In genomic region chr14:49461529-49462401, GRCh38 we compare ENCODE assay signal across 8 cellular contexts.
A peak's percentile ranks its signal among the peaks of the same experiment; 100 is the strongest.
DNase-seq lines count a peak whose midpoint lies in the region; ATAC-seq, FAIRE-seq and TF ChIP-seq lines count a peak whose summit lies in the region.

No MANE protein-coding gene starts in this region.

- H4K20me1 ChIP-seq in HCT116 (ENCODE audit: insufficient read depth) (no peaks in the 10 kb centered on the region), MM.1S (ENCODE audit: insufficient read depth, low read length) (no peaks in the 10 kb centered on the region), SK-N-SH (ENCODE audit: insufficient read depth) (no peaks in the 10 kb centered on the region)

- DNase-seq in activated CD8-positive, alpha-beta memory T cell treated with anti-CD3 and anti-CD28 coated beads for 4 hours (ENCODE audit: low read depth in 2 of 2): peak; percentile 13 to 32
- DNase-seq in activated CD8-positive, alpha-beta memory T cell treated with anti-CD3 and anti-CD28 coated beads for 24 hours: no peak
- peak; percentile 78 for DNase-seq in HCT116 (ENCODE audit: low read depth, low spot score)
- DNase-seq in MM.1S: peak; percentile 64
- peak; percentile 33 for DNase-seq in SK-N-SH
- peak; percentile 79 for DNase-seq in astrocyte of the hippocampus (ENCODE audit: low read depth, low spot score)
- DNase-seq in stimulated activated CD4-positive, alpha-beta T cell treated with anti-CD3 and anti-CD28 coated beads, Interleukin-4, amount 100 ng/mL, for 48 hours (ENCODE audit: low read depth in 2 of 2): peak; percentile 27 to 34

- H3K36me3 ChIP-seq in HCT116 (ENCODE audit: control insufficient read depth in 1 of 2, insufficient read depth in 2 of 2, low read length in 2 of 2) (no peaks in the 10 kb centered on the region), MM.1S (replicated peaks; ENCODE audit: insufficient read depth, low read length) (no peaks in the 10 kb centered on the region), SK-N-SH (replicated peaks in 1 of 2; ENCODE audit: control insufficient read depth in 1 of 2, insufficient read depth in 2 of 2, low read length in 1 of 2) (no peaks in the 10 kb centered on the region)

- intact Hi-C loops in HCT116 (cut with micrococcal nuclease): loop anchor here (2.0 kb wide), 1 partner anchor 35 kb away; no protein-coding TSS in a partner anchor

- RAD21 ChIA-PET in HCT116 (lab: Charles Lee; ENCODE audit: low non-redundant PET in 1 of 2, low total read pairs in 2 of 2, uncharacterized antibody in 2 of 2, unreplicated experiment in 2 of 2): interaction anchor here (0.6 to 1.2 kb wide), 5 partner anchors 36 to 353 kb away, joined by 3 to 6 read pairs (median 3); no protein-coding TSS in a partner anchor

- WGBS in SK-N-SH (ENCODE audit: low lambda C conversion rate): 0% methylated on average over 2 of the region's 2 CpGs

- H3K9me3 ChIP-seq in HCT116 (ENCODE audit: control insufficient read depth in 1 of 2, insufficient read depth in 1 of 2, low read depth in 1 of 2, low read length in 2 of 2) (no peaks in the 10 kb centered on the region), MM.1S (replicated peaks; ENCODE audit: insufficient read depth, low read length) (no peaks in the 10 kb centered on the region), SK-N-SH (no peaks in the 10 kb centered on the region)

- no peak overlapping the region for H3K4me3 ChIP-seq in HCT116 (replicated peaks in 1 of 2; ENCODE audit: low read depth in 1 of 2, low read length in 2 of 2)
- no peak overlapping the region for H3K4me3 ChIP-seq in MM.1S (ENCODE audit: low read length)
- H3K4me3 ChIP-seq in SK-N-SH (ENCODE audit: low read depth in 2 of 2, low read length in 1 of 2): no peak overlapping the region; a peak in 1 of 4 replicates

- H3K4me2 ChIP-seq in HCT116 (ENCODE audit: low read length): no peak overlapping the region
- no peak overlapping the region for H3K4me2 ChIP-seq in MM.1S (ENCODE audit: low read depth, low read length)
- H3K4me2 ChIP-seq in SK-N-SH: no peak overlapping the region

- no peaks in the 10 kb centered on the region for H3F3A ChIP-seq in MM.1S (ENCODE audit: insufficient read depth, low read length)
- H3F3A ChIP-seq in SK-N-SH (replicated peaks; ENCODE audit: insufficient read depth): no peaks in the 10 kb centered on the region

- no peak for TF ChIP-seq EP300 in SK-N-SH (IDR thresholded peaks at IDR 0.05; ENCODE audit: borderline replicate concordance in 1 of 2, low read depth in 1 of 2, low read length in 1 of 2)

- no peak overlapping the region for H3K9ac ChIP-seq in HCT116 (ENCODE audit: low read length)
- no peak overlapping the region for H3K9ac ChIP-seq in MM.1S (ENCODE audit: low read length)
- no peak overlapping the region for H3K9ac ChIP-seq in SK-N-SH

- BruUV-seq in HCT116 (replicated peaks; lab: Mats Ljungman, UMichigan): no TSS peak

- H3K4me1 ChIP-seq in HCT116 (ENCODE audit: control insufficient read depth in 1 of 2, insufficient read depth in 2 of 2, low read length in 2 of 2): no peaks in the 10 kb centered on the region
- no peaks in the 10 kb centered on the region for H3K4me1 ChIP-seq in MM.1S (ENCODE audit: low read length)
- no peaks in the 10 kb centered on the region for H3K4me1 ChIP-seq in SK-N-SH (ENCODE audit: control insufficient read depth in 1 of 2, insufficient read depth in 2 of 2, low read depth in 1 of 2, low read length in 1 of 2)

- POLR2A ChIA-PET in HCT116 (lab: Charles Lee): interaction anchor here (1.1 kb wide), 1 partner anchor 125 kb away, joined by 3 read pairs; the partner anchor contains the start of gene RPS29
- POLR2A ChIA-PET in SK-N-SH (lab: Yijun Ruan, JAX): no interaction called here

- ATAC-seq in HCT116: peak; percentile 94

- H3K79me2 ChIP-seq in HCT116 (ENCODE audit: insufficient read depth, low read length) (no peaks in the 10 kb centered on the region), MM.1S (ENCODE audit: low read length) (no peaks in the 10 kb centered on the region), SK-N-SH (ENCODE audit: insufficient read depth) (no peaks in the 10 kb centered on the region)

- peak; percentile 98 for FAIRE-seq in islet of Langerhans (lab: Jason Lieb, UNC)

- TF ChIP-seq POLR2A in HCT116 (IDR thresholded peaks at IDR 0.05; ENCODE audit: borderline replicate concordance, extremely low read depth, insufficient read depth, insufficient read length): no peak

- H3K27me3 ChIP-seq in HCT116 (ENCODE audit: insufficient read depth, low read length) (no peaks in the 10 kb centered on the region), MM.1S (replicated peaks; ENCODE audit: insufficient read depth, low read length) (no peaks in the 10 kb centered on the region), SK-N-SH (ENCODE audit: insufficient read depth) (no peaks in the 10 kb centered on the region)

- CTCF ChIA-PET in HCT116 (lab: Charles Lee): interaction anchor here (0.6 to 4.6 kb wide), 41 partner anchors 9 to 391 kb away, joined by 3 to 45 read pairs (median 5); partner anchors contain the start of genes NEMF and RPL36AL
- CTCF ChIA-PET in SK-N-SH (lab: Yijun Ruan, JAX): interaction anchor here (0.6 to 4.6 kb wide), 41 partner anchors 8 to 306 kb away, joined by 3 to 80 read pairs (median 4); partner anchors contain the start of genes KLHDC2 and RPS29

- H3K9me2 ChIP-seq in HCT116 (ENCODE audit: insufficient read depth) (no peaks in the 10 kb centered on the region), MM.1S (replicated peaks; ENCODE audit: insufficient read depth, low read length) (no peaks in the 10 kb centered on the region), SK-N-SH (no peaks in the 10 kb centered on the region)

- peak; percentile 71 for TF ChIP-seq RAD21 in HCT116 (IDR thresholded peaks at IDR 0.05; ENCODE audit: low read depth)
- peak; percentile 82 for TF ChIP-seq RAD21 in SK-N-SH (IDR thresholded peaks at IDR 0.05; ENCODE audit: low read length)

- TF ChIP-seq CTCF in HCT116 (IDR thresholded peaks at IDR 0.05 in 2 of 3, conservative IDR thresholded peaks at IDR 0.05 in 1 of 3; ENCODE audit: borderline replicate concordance in 1 of 3, insufficient read depth in 1 of 3, low read depth in 2 of 3, low read length in 2 of 3) (peak; percentile 56 to 85 (median 74); a peak in 5 of 6 replicates), MM.1S (IDR thresholded peaks at IDR 0.05; ENCODE audit: low read length) (peak; percentile 57), SK-N-SH (IDR thresholded peaks at IDR 0.05) (peak; percentile 85)

- H3K27ac ChIP-seq in HCT116 (ENCODE audit: low read depth, low read length): no peak overlapping the region
- H3K27ac ChIP-seq in MM.1S (ENCODE audit: low read length): no peak overlapping the region
- H3K27ac ChIP-seq in SK-N-SH (ENCODE audit: low read depth in 2 of 2, low read length in 1 of 2): no peak overlapping the region

- H2AFZ ChIP-seq in HCT116 (ENCODE audit: low read depth, low read length, poor library complexity, severe bottlenecking): no peak overlapping the region
- H2AFZ ChIP-seq in MM.1S (ENCODE audit: low read length): no peak overlapping the region
- H2AFZ ChIP-seq in SK-N-SH (ENCODE audit: low read depth): no peak overlapping the region; the same call in 1 of the 2 replicates

TF ChIP-seq in HCT116, 20 proteins besides CTCF, POLR2A, EP300 and RAD21:
- TF ChIP-seq EZH2 (IDR thresholded peaks at IDR 0.05): no peak
- TF ChIP-seq SIN3A (IDR thresholded peaks at IDR 0.05; ENCODE audit: low read depth): no peak
- no peak for TF ChIP-seq EGR1 (IDR thresholded peaks at IDR 0.05; ENCODE audit: low read depth)
- TF ChIP-seq JUND (IDR thresholded peaks at IDR 0.05): no peak
- TF ChIP-seq FOSL1 (IDR thresholded peaks at IDR 0.05; ENCODE audit: low read depth): no peak
- no peak for TF ChIP-seq ELF1 (IDR thresholded peaks at IDR 0.05; ENCODE audit: borderline replicate concordance, low read depth)

TF ChIP-seq in SK-N-SH, 30 proteins besides CTCF, POLR2A, EP300 and RAD21:
- no peak for TF ChIP-seq TAF1 (IDR thresholded peaks at IDR 0.05; ENCODE audit: borderline replicate concordance, low read depth, low read length)
- TF ChIP-seq NFIC (IDR thresholded peaks at IDR 0.05; ENCODE audit: borderline replicate concordance): no peak
- no peak for TF ChIP-seq EZH2phosphoT487 (IDR thresholded peaks at IDR 0.05; ENCODE audit: borderline replicate concordance, low read depth)
- TF ChIP-seq SMC3 (IDR thresholded peaks at IDR 0.05; ENCODE audit: low read depth, low read length): peak; percentile 49
- no peak for TF ChIP-seq ZBTB33 (IDR thresholded peaks at IDR 0.05; ENCODE audit: borderline replicate concordance, low read depth)
- TF ChIP-seq PBX3 (IDR thresholded peaks at IDR 0.05): no peak
